Comparison of ENCODE assay signal across 18 cellular contexts in the genomic region with DNA sequence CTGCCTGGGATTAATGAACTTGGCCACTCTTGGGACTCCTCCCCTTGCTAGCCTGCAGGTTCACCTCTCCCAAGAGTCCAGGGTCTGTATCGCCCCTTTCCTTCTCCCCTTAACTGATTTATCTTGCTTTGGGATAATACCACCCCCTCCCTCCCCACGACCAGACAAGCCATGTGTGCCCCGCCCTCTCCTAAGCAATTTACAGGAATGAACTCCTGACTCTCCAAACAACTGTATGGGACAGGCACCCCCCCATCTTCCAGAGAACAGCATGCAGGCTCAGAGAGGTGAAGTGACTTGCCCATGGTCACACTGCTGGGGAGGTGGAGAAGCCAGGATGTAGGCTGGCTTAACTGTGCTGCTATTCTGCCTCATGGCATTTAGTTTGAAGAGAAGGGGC.
"Had no signal": no experiment of that assay in that cellular context is flagged by ENCODE, and none has a peak within 500 bp of the region (broad histone marks: within the 10 kb centered on the region; RNA-seq: fewer than 3 reads in every experiment).

No MANE protein-coding gene starts in this region.

- H3K36me3 ChIP-seq: ovary, thyroid gland, uterus had no signal

- DNase-seq: cortex of kidney; effector CD8-positive, alpha-beta T cell; hypothalamus; left lung; small intestine; stimulated activated CD4-positive, alpha-beta T cell treated with anti-CD3 and anti-CD28 coated beads, Interleukin-2, amount 100 ng/mL, for 48 hours; stimulated activated naive CD4-positive, alpha-beta T cell treated with Interleukin-2 at 50 U/mL for 16 hours; thyroid gland; uterus had no signal

- H3K4me1 ChIP-seq: uterus had no signal

- H3K4me3 ChIP-seq: dorsolateral prefrontal cortex, heart left ventricle, left lung, lower lobe of right lung, ovary, right atrium auricular region, suprapubic skin, thyroid gland, uterus had no signal

- H3K27me3 ChIP-seq: dorsolateral prefrontal cortex, heart left ventricle, left lung, ovary, right atrium auricular region, suprapubic skin, thyroid gland, uterus had no signal

- H3K27ac ChIP-seq: heart left ventricle, left lung, lower lobe of right lung, ovary, right atrium auricular region, suprapubic skin, thyroid gland, uterus had no signal

- H3K9me3 ChIP-seq: ovary, suprapubic skin, thyroid gland, uterus had no signal

- FAIRE-seq: frontal cortex, islet of Langerhans, small intestine had no signal

- ATAC-seq: esophagus mucosa, heart left ventricle, left lung, lower lobe of right lung had no signal
